In the genomic region with DNA sequence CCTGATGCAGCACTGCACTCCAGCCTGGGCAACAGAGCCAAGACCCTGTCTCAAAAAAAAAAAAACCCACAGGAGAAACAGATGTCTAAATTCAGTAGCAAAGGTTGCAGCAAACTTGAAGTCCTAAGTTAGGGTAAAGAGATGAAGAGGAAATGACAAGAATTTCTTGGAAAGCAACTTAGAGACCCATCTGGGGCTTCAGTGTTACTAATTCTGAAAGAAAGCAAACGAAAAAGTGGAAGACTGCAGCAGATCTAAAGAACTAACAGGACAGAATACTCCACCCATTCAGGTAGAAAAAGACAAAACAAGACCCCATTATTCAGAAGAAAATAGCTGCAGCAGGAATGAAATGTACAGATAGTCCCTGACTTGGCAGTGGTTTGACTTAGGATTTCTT, we compare ENCODE assay signal across 18 cellular contexts. TPM values are rescaled to one million over a fixed set of nuclear protein-coding genes. Genes with fewer than 3 reads are reported as not detected.
DNase-seq lines count a peak whose midpoint lies in the region; ATAC-seq and TF ChIP-seq lines count a peak whose summit lies in the region.
"Had no signal": no experiment of that assay in that cellular context is flagged by ENCODE, and none has a peak within 500 bp of the region (broad histone marks: within the 10 kb centered on the region; RNA-seq: fewer than 3 reads in every experiment).

No MANE protein-coding gene starts in this region.

- no CpG with 5 or more reads among the region's 1 CpG for WGBS in H9 (ENCODE audit: extremely low coverage, insufficient read length, low lambda C conversion rate)

- H3K23me2 ChIP-seq in H9 (ENCODE audit: insufficient read length, low read depth, low read length, poor library complexity, severe bottlenecking): no peaks in the 10 kb centered on the region

- H4K8ac ChIP-seq in H9 (replicated peaks; ENCODE audit: insufficient read length, low read depth, low read length): no peak overlapping the region

- H3K9ac ChIP-seq in H9 (ENCODE audit: extremely low read depth, insufficient read length, low read length): no peak overlapping the region
- H3K9ac ChIP-seq: parathyroid adenoma had no signal

- no peak overlapping the region for H3K4me2 ChIP-seq in H9 (ENCODE audit: insufficient read depth, insufficient read length, low read length)

- peaks cover 0 to 9% of the 10 kb centered on the region in 2 experiments; a peak in 3 of 5 replicates for H3K9me3 Mint-ChIP-seq in H9
- peaks cover 0 to 6% of the 10 kb centered on the region in 2 donors for H3K9me3 Mint-ChIP-seq in effector memory CD8-positive, alpha-beta T cell
- peaks cover 17% of the 10 kb centered on the region for H3K9me3 Mint-ChIP-seq in progenitor cell of endocrine pancreas (ENCODE audit: low read depth)

- no peak overlapping the region for H3K56ac ChIP-seq in H9 (ENCODE audit: insufficient read length, low read depth, low read length)

- H3K23ac ChIP-seq in H9 (ENCODE audit: insufficient read length, low read depth, low read length): no peak overlapping the region

- TF ChIP-seq CTCF in H9 (conservative IDR thresholded peaks at IDR 0.05) (no peak), progenitor cell of endocrine pancreas (IDR thresholded peaks at IDR 0.05; ENCODE audit: unreplicated experiment) (no peak)

- no peaks in the 10 kb centered on the region for H3K9me3 ChIP-seq in H9 (ENCODE audit: control insufficient read depth, low read depth, low read length)
- H3K9me3 ChIP-seq in T-helper 17 cell (ENCODE audit: control insufficient read depth, low read length, poor library complexity, severe bottlenecking): peaks cover 8% of the 10 kb centered on the region
- H3K9me3 ChIP-seq: BE2C, heart left ventricle had no signal

- H3K4me1 Mint-ChIP-seq in H9: peaks cover 6 to 9% of the 10 kb centered on the region in 2 experiments
- H3K4me1 Mint-ChIP-seq in T-helper 17 cell: no peaks in the 10 kb centered on the region
- H3K4me1 Mint-ChIP-seq in effector memory CD8-positive, alpha-beta T cell (ENCODE audit: low read depth in 2 of 2): peaks cover 6 to 25% of the 10 kb centered on the region in 2 donors
- no peaks in the 10 kb centered on the region for H3K4me1 Mint-ChIP-seq in progenitor cell of endocrine pancreas (ENCODE audit: low read depth)

- no peak overlapping the region for H2BK5ac ChIP-seq in H9 (ENCODE audit: insufficient read length, low read length)

- H3K4ac ChIP-seq in H9 (ENCODE audit: low read depth, low read length): no peak overlapping the region

- no peaks in the 10 kb centered on the region for H4K20me1 ChIP-seq in H9 (ENCODE audit: control insufficient read depth, insufficient read depth, insufficient read length)

- DNase-seq in H9: no peak
- DNase-seq in T-helper 17 cell: no peak
- DNase-seq in effector memory CD8-positive, alpha-beta T cell: no peak
- no peak for DNase-seq in progenitor cell of endocrine pancreas (ENCODE audit: low spot score, unreplicated experiment)
- no peak for DNase-seq in HuH-7 (ENCODE audit: low spot score)
- DNase-seq: amygdala; BE2C; central memory CD4-positive, alpha-beta T cell; effector memory CD4-positive, alpha-beta T cell; heart left ventricle; NCI-H187 treated with DMSO at 0.1 percent for 48 hours; stimulated activated CD4-positive, alpha-beta T cell treated with anti-CD3 and anti-CD28 coated beads, Interleukin-2, amount 100 ng/mL, for 24 hours; substantia nigra had no signal

- H4K5ac ChIP-seq in H9 (ENCODE audit: insufficient read length, low read depth, low read length): no peak overlapping the region

- H3K4me1 ChIP-seq in H9 (ENCODE audit: insufficient read depth, low read length): no peaks in the 10 kb centered on the region
- H3K4me1 ChIP-seq: BE2C, parathyroid adenoma had no signal

- no peak overlapping the region for H2AK5ac ChIP-seq in H9 (ENCODE audit: insufficient read length, low read length)

- peaks cover 2% of the 10 kb centered on the region for H3K79me1 ChIP-seq in H9 (ENCODE audit: insufficient read depth, low read depth, low read length, poor library complexity, severe bottlenecking)

- H4K91ac ChIP-seq in H9 (ENCODE audit: insufficient read length, low read depth, low read length): no peak overlapping the region

- H2BK120ac ChIP-seq in H9 (ENCODE audit: low read depth, low read length, poor library complexity, severe bottlenecking): no peak overlapping the region

- H3K27me3 Mint-ChIP-seq in H9 (ENCODE audit: low read depth): no peaks in the 10 kb centered on the region
- H3K27me3 Mint-ChIP-seq in T-helper 17 cell: no peaks in the 10 kb centered on the region
- no peaks in the 10 kb centered on the region for H3K27me3 Mint-ChIP-seq in effector memory CD8-positive, alpha-beta T cell
- H3K27me3 Mint-ChIP-seq in progenitor cell of endocrine pancreas: no peaks in the 10 kb centered on the region

- no peaks in the 10 kb centered on the region for H3K79me2 ChIP-seq in H9 (ENCODE audit: insufficient read depth, low read length)
- H3K79me2 ChIP-seq: parathyroid adenoma had no signal

- H3K14ac ChIP-seq in H9 (ENCODE audit: insufficient read depth, low read length): no peak overlapping the region

- H3T11ph ChIP-seq in H9 (ENCODE audit: low read length): no peak overlapping the region

- H3K27ac ChIP-seq in H9 (ENCODE audit: insufficient read length, low read depth, low read length): no peak overlapping the region
- H3K27ac ChIP-seq: heart left ventricle, HL-60, parathyroid adenoma, VCaP had no signal

- H2BK15ac ChIP-seq in H9 (ENCODE audit: low read depth, low read length): no peak overlapping the region

- H2AFZ ChIP-seq in H9 (ENCODE audit: low read length): no peak overlapping the region
- H2AFZ ChIP-seq: parathyroid adenoma had no signal

- H3K27me3 ChIP-seq in H9 (ENCODE audit: insufficient read depth, low read length): no peaks in the 10 kb centered on the region
- H3K27me3 ChIP-seq: BE2C, heart left ventricle had no signal

- H3K36me3 Mint-ChIP-seq in H9 (ENCODE audit: insufficient read depth in 1 of 3, low read depth in 3 of 3) (peaks cover 53 to 93% (median 66%) of the 10 kb centered on the region in 3 experiments), T-helper 17 cell (ENCODE audit: low read depth) (peaks cover 9% of the 10 kb centered on the region), progenitor cell of endocrine pancreas (ENCODE audit: insufficient read depth) (peaks cover 74% of the 10 kb centered on the region)
- H3K36me3 Mint-ChIP-seq in effector memory CD8-positive, alpha-beta T cell (ENCODE audit: insufficient read depth): peaks cover 71% of the 10 kb centered on the region

- H3K27ac Mint-ChIP-seq in H9 (peak overlapping the region in 2 of 3 experiments; percentile 25 to 84; a peak in 2 of 7 replicates), T-helper 17 cell (peak overlapping the region; percentile 44), progenitor cell of endocrine pancreas (peak overlapping the region; percentile 3)
- peak overlapping the region; percentile 90 to 91 for H3K27ac Mint-ChIP-seq in effector memory CD8-positive, alpha-beta T cell

- ATAC-seq in T-helper 17 cell (no peak), GM21381 (IDR thresholded peaks at IDR 0.05; ENCODE audit: unreplicated experiment) (no peak), GM19455 (IDR thresholded peaks at IDR 0.05; ENCODE audit: unreplicated experiment) (no peak)
- ATAC-seq in effector memory CD8-positive, alpha-beta T cell (replicated peaks): no peak
- ATAC-seq: heart left ventricle had no signal

- no peak overlapping the region for H3K18ac ChIP-seq in H9 (ENCODE audit: insufficient read length, low read depth, low read length)

- H3K4me3 Mint-ChIP-seq in H9: no peak overlapping the region
- no peak overlapping the region for H3K4me3 Mint-ChIP-seq in T-helper 17 cell
- no peak overlapping the region for H3K4me3 Mint-ChIP-seq in effector memory CD8-positive, alpha-beta T cell
- H3K4me3 Mint-ChIP-seq in progenitor cell of endocrine pancreas (ENCODE audit: low read depth): no peak overlapping the region

- no peak overlapping the region for H2BK20ac ChIP-seq in H9 (ENCODE audit: low read depth, low read length, poor library complexity, severe bottlenecking)

- no peak overlapping the region for H2BK12ac ChIP-seq in H9 (ENCODE audit: insufficient read length, low read depth, low read length)

RNA-seq across cellular contexts. Expression of a gene that starts 31.9 kb away (rescaled TPM):
- total RNA-seq in H9 (2021) (172 and 183 TPM in 2 replicates), T-helper 17 cell (100 to 1,000 TPM; 128 to 164 TPM), progenitor cell of endocrine pancreas (270 and 287 TPM in 2 replicates)

Comparison
In these comparisons a context has a peak if more than half of its experiments do, and no peak if none do; other contexts are left out.
1. H3K27ac Mint-ChIP-seq: peak in every context shown above with its lines; median percentile 90 in effector memory CD8-positive, alpha-beta T cell; 54 in H9; 44 in T-helper 17 cell; 3 in progenitor cell of endocrine pancreas.